ENCODE assay signal across 1 cellular context in the genomic region with DNA sequence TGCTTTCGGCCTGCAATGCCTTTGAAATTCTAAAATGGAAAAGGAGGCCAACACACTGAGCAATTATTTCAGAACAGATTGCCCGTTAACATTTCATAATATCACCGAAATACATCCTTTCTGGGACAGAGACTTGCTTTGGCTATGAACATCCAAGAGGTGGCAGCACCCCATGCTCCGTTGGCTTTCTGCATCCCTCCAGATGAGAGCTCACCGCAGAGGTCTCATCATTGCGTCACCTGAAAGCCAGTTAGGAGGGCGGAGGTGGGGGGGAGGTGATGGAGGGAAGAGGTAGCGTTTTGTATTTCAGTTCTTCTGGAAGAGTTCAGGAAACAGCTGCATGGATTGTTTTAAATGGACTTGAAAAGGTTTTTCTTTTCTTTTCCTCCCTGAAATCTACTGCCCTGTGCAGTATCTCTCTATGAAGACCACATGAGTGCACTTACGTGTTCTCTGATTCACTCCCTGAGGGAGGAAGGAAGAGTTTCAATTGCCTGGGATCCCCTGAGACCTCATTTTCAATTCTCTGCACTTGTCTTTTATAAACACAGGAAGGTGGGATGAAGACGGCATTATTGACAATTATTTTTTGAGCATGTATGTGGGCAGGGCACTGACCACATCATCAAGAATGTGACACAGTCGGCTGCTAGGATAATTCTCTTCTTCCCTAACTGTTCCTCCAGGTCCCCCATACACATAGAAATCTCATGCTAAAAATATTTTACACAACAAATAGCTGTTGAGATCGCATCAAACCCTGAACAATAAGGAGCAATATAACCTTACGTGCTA.
A peak's percentile ranks its signal among the peaks of the same experiment; 100 is the strongest.
TF ChIP-seq lines count a peak whose summit lies in the region.

No MANE protein-coding gene starts in this region.

TF ChIP-seq in HEK293, 187 proteins besides CTCF, POLR2A, EP300 and RAD21 (continued from another document and continues in another):
- TF ChIP-seq, protein P1, sequence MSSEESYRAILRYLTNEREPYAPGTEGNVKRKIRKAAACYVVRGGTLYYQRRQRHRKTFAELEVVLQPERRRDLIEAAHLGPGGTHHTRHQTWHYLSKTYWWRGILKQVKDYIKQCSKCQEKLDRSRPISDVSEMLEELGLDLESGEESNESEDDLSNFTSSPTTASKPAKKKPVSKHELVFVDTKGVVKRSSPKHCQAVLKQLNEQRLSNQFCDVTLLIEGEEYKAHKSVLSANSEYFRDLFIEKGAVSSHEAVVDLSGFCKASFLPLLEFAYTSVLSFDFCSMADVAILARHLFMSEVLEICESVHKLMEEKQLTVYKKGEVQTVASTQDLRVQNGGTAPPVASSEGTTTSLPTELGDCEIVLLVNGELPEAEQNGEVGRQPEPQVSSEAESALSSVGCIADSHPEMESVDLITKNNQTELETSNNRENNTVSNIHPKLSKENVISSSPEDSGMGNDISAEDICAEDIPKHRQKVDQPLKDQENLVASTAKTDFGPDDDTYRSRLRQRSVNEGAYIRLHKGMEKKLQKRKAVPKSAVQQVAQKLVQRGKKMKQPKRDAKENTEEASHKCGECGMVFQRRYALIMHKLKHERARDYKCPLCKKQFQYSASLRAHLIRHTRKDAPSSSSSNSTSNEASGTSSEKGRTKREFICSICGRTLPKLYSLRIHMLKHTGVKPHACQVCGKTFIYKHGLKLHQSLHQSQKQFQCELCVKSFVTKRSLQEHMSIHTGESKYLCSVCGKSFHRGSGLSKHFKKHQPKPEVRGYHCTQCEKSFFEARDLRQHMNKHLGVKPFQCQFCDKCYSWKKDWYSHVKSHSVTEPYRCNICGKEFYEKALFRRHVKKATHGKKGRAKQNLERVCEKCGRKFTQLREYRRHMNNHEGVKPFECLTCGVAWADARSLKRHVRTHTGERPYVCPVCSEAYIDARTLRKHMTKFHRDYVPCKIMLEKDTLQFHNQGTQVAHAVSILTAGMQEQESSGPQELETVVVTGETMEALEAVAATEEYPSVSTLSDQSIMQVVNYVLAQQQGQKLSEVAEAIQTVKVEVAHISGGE (tag by site-specific recombination; conservative IDR thresholded peaks at IDR 0.05; ENCODE audit: low read depth) = no peak
- no peak for TF ChIP-seq ZNF248 (tag by site-specific recombination; IDR thresholded peaks at IDR 0.05)
- no peak for TF ChIP-seq IKZF3 (tag by site-specific recombination; IDR thresholded peaks at IDR 0.05)
- TF ChIP-seq ZNF324 (tag by site-specific recombination; IDR thresholded peaks at IDR 0.05) = no peak
- no peak for TF ChIP-seq KLF9 (tag by site-specific recombination; IDR thresholded peaks at IDR 0.05; ENCODE audit: low read depth)
- TF ChIP-seq OSR2 (tag by site-specific recombination; IDR thresholded peaks at IDR 0.05) = no peak
- TF ChIP-seq, protein P2, sequence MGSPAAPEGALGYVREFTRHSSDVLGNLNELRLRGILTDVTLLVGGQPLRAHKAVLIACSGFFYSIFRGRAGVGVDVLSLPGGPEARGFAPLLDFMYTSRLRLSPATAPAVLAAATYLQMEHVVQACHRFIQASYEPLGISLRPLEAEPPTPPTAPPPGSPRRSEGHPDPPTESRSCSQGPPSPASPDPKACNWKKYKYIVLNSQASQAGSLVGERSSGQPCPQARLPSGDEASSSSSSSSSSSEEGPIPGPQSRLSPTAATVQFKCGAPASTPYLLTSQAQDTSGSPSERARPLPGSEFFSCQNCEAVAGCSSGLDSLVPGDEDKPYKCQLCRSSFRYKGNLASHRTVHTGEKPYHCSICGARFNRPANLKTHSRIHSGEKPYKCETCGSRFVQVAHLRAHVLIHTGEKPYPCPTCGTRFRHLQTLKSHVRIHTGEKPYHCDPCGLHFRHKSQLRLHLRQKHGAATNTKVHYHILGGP (tag by site-specific recombination; IDR thresholded peaks at IDR 0.05) = no peak
- TF ChIP-seq, protein P3, sequence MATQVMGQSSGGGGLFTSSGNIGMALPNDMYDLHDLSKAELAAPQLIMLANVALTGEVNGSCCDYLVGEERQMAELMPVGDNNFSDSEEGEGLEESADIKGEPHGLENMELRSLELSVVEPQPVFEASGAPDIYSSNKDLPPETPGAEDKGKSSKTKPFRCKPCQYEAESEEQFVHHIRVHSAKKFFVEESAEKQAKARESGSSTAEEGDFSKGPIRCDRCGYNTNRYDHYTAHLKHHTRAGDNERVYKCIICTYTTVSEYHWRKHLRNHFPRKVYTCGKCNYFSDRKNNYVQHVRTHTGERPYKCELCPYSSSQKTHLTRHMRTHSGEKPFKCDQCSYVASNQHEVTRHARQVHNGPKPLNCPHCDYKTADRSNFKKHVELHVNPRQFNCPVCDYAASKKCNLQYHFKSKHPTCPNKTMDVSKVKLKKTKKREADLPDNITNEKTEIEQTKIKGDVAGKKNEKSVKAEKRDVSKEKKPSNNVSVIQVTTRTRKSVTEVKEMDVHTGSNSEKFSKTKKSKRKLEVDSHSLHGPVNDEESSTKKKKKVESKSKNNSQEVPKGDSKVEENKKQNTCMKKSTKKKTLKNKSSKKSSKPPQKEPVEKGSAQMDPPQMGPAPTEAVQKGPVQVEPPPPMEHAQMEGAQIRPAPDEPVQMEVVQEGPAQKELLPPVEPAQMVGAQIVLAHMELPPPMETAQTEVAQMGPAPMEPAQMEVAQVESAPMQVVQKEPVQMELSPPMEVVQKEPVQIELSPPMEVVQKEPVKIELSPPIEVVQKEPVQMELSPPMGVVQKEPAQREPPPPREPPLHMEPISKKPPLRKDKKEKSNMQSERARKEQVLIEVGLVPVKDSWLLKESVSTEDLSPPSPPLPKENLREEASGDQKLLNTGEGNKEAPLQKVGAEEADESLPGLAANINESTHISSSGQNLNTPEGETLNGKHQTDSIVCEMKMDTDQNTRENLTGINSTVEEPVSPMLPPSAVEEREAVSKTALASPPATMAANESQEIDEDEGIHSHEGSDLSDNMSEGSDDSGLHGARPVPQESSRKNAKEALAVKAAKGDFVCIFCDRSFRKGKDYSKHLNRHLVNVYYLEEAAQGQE (tag by site-specific recombination; IDR thresholded peaks at IDR 0.05) = no peak
- no peak for TF ChIP-seq PATZ1 (tag by site-specific recombination; IDR thresholded peaks at IDR 0.05)
- no peak for TF ChIP-seq ZNF169 (tag by site-specific recombination; IDR thresholded peaks at IDR 0.05)
- TF ChIP-seq PRDM4 (tag by site-specific recombination; IDR thresholded peaks at IDR 0.05) = peak; percentile 64
- no peak for TF ChIP-seq HOXC10 (CRISPR knock-in tag; IDR thresholded peaks at IDR 0.05)
- TF ChIP-seq ZNF777 (tag by site-specific recombination; IDR thresholded peaks at IDR 0.05; ENCODE audit: borderline replicate concordance) = no peak
- TF ChIP-seq, protein P4, sequence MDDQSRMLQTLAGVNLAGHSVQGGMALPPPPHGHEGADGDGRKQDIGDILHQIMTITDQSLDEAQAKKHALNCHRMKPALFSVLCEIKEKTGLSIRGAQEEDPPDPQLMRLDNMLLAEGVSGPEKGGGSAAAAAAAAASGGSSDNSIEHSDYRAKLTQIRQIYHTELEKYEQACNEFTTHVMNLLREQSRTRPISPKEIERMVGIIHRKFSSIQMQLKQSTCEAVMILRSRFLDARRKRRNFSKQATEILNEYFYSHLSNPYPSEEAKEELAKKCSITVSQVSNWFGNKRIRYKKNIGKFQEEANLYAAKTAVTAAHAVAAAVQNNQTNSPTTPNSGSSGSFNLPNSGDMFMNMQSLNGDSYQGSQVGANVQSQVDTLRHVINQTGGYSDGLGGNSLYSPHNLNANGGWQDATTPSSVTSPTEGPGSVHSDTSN (CRISPR knock-in tag; IDR thresholded peaks at IDR 0.05) = no peak
- 0 out of 2 replicates have a peak, but pooled peaks have one; percentile 16 for TF ChIP-seq ZSCAN23 (tag by site-specific recombination; IDR thresholded peaks at IDR 0.05)
- no peak for TF ChIP-seq ZNF501 (tag by site-specific recombination; IDR thresholded peaks at IDR 0.05)
- no peak for TF ChIP-seq TRIM28 (IDR thresholded peaks at IDR 0.05; ENCODE audit: borderline replicate concordance, low read length)
- TF ChIP-seq KLF16 (tag by site-specific recombination; IDR thresholded peaks at IDR 0.05) = no peak
- TF ChIP-seq TSHZ1 (tag by site-specific recombination; IDR thresholded peaks at IDR 0.05; ENCODE audit: borderline replicate concordance) = no peak
- TF ChIP-seq, protein P5, sequence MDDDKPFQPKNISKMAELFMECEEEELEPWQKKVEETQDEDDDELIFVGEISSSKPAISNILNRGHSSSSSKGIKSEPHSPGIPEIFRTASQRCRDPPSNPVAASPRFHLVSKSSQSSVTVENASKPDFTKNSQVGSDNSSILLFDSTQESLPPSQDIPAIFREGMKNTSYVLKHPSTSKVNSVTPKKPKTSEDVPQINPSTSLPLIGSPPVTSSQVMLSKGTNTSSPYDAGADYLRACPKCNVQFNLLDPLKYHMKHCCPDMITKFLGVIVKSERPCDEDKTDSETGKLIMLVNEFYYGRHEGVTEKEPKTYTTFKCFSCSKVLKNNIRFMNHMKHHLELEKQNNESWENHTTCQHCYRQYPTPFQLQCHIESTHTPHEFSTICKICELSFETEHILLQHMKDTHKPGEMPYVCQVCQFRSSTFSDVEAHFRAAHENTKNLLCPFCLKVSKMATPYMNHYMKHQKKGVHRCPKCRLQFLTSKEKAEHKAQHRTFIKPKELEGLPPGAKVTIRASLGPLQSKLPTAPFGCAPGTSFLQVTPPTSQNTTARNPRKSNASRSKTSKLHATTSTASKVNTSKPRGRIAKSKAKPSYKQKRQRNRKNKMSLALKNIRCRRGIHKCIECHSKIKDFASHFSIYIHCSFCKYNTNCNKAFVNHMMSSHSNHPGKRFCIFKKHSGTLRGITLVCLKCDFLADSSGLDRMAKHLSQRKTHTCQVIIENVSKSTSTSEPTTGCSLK (tag by site-specific recombination; IDR thresholded peaks at IDR 0.05) = no peak
- TF ChIP-seq ZNF132 (tag by site-specific recombination; IDR thresholded peaks at IDR 0.05; ENCODE audit: borderline replicate concordance) = no peak
- no peak for TF ChIP-seq ZNF571 (tag by site-specific recombination; IDR thresholded peaks at IDR 0.05)
- TF ChIP-seq, protein P6, sequence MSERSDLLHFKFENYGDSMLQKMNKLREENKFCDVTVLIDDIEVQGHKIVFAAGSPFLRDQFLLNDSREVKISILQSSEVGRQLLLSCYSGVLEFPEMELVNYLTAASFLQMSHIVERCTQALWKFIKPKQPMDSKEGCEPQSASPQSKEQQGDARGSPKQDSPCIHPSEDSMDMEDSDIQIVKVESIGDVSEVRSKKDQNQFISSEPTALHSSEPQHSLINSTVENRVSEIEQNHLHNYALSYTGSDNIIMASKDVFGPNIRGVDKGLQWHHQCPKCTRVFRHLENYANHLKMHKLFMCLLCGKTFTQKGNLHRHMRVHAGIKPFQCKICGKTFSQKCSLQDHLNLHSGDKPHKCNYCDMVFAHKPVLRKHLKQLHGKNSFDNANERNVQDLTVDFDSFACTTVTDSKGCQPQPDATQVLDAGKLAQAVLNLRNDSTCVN (tag by site-specific recombination; optimal IDR thresholded peaks at IDR 0.05) = no peak
- TF ChIP-seq KLF8 (tag by site-specific recombination; IDR thresholded peaks at IDR 0.05) = peak; percentile 49; the same call in 1 of the 2 replicates
- no peak for TF ChIP-seq BCL11B (tag by site-specific recombination; IDR thresholded peaks at IDR 0.05; ENCODE audit: low read depth)
- peak; percentile 61; the same call in 1 of the 2 replicates for TF ChIP-seq ZBTB17 (tag by site-specific recombination; IDR thresholded peaks at IDR 0.05)
